Comparison of ENCODE assay signal across 12 cellular contexts in genomic region chr2:187986392-187987105, GRCh38.
DNase-seq lines count a peak whose midpoint lies in the region; ATAC-seq and TF ChIP-seq lines count a peak whose summit lies in the region.
"Had no signal": no experiment of that assay in that cellular context is flagged by ENCODE, and none has a peak within 500 bp of the region (broad histone marks: within the 10 kb centered on the region; RNA-seq: fewer than 3 reads in every experiment).

No MANE protein-coding gene starts in this region.

- no peak overlapping the region for H3K4me3 Mint-ChIP-seq in T-cell
- H3K4me3 Mint-ChIP-seq: CD8-positive, alpha-beta T cell had no signal

- POLR2A ChIA-PET in T-cell (lab: Charles Lee), result no interaction called here

- no peak for TF ChIP-seq CTCF in C4-2B (conservative IDR thresholded peaks at IDR 0.05)

- CTCF ChIA-PET in T-cell (lab: Charles Lee), result no interaction called here

- H3K36me3 Mint-ChIP-seq in T-cell, result no peaks in the 10 kb centered on the region
- H3K36me3 Mint-ChIP-seq: CD8-positive, alpha-beta T cell had no signal

- H3K27me3 Mint-ChIP-seq in T-cell, result no peaks in the 10 kb centered on the region

- H3K4me1 Mint-ChIP-seq in T-cell, result peaks cover 13 to 23% (median 18%) of the 10 kb centered on the region in 3 donors

- no peak overlapping the region for H3K27ac Mint-ChIP-seq in T-cell
- H3K27ac Mint-ChIP-seq: CD8-positive, alpha-beta T cell had no signal

- peak; percentile 23 for ATAC-seq in HG02885 (IDR thresholded peaks at IDR 0.05; ENCODE audit: poor library complexity, unreplicated experiment)
- ATAC-seq in GM21515 (IDR thresholded peaks at IDR 0.05; ENCODE audit: unreplicated experiment), result no peak
- ATAC-seq in HG03139 (IDR thresholded peaks at IDR 0.05; ENCODE audit: unreplicated experiment), result no peak
- ATAC-seq in T-cell (replicated peaks in 1 of 4), result no peak
- ATAC-seq: CD8-positive, alpha-beta T cell had no signal

- DNase-seq in SHP77 (lab: John Stamatoyannopoulos, UW) (peak; percentile 68 to 76), islet precursor cell (peak; percentile 66), T-helper 2 cell (no peak), T-cell (no peak)
- DNase-seq: CD8-positive, alpha-beta T cell; NCI-H1105 treated with DMSO at 0.1 percent for 48 hours had no signal

- H3K9me3 Mint-ChIP-seq in T-cell, result no peaks in the 10 kb centered on the region
- H3K9me3 Mint-ChIP-seq: CD8-positive, alpha-beta T cell had no signal

- H3K27ac ChIP-seq in C4-2B, result peak overlapping the region; percentile 71; the same call in 1 of the 2 replicates
- H3K27ac ChIP-seq: skin epidermis, vagina had no signal

Comparison
In these comparisons a context has a peak if more than half of its experiments do, and no peak if none do; other contexts are left out.
1. DNase-seq: peak in SHP77 (2 of 2) and islet precursor cell (single experiment); none in T-helper 2 cell (0 of 5) and T-cell (0 of 34).